In genomic region chr2:236057375-236057774, GRCh38 we compare ENCODE assay signal across 38 cellular contexts.
"Had no signal": no experiment of that assay in that cellular context is flagged by ENCODE, and none has a peak within 500 bp of the region (broad histone marks: within the 10 kb centered on the region; RNA-seq: fewer than 3 reads in every experiment).

No MANE protein-coding gene starts in this region.

- H3K9me3 Mint-ChIP-seq: activated naive CD4-positive, alpha-beta T cell treated with anti-CD3 and anti-CD28 coated beads, Interleukin-2, amount 50 U/mL, for 24 hours had no signal

- H3K36me3 ChIP-seq: adrenal gland, ascending aorta, brain microvascular endothelial cell, breast epithelium, cardiac muscle cell had no signal

- H3K4me1 Mint-ChIP-seq: activated naive CD4-positive, alpha-beta T cell treated with anti-CD3 and anti-CD28 coated beads, Interleukin-2, amount 10 ng/mL, durations not matched to agents 7 days and 5 days; activated naive CD4-positive, alpha-beta T cell treated with anti-CD3 and anti-CD28 coated beads, Interleukin-2, amount 50 U/mL, for 24 hours; activated naive CD8-positive, alpha-beta T cell treated with anti-CD3 and anti-CD28 coated beads for 36 hours; activated naive CD8-positive, alpha-beta T cell treated with anti-CD3 and anti-CD28 coated beads, Interleukin-2, amount 10 ng/mL, durations not matched to agents 7 days and 5 days; activated naive CD8-positive, alpha-beta T cell treated with anti-CD3 and anti-CD28 coated beads, Interleukin-2, amount 50 U/mL, for 24 hours; activated T-helper 17 cell treated with anti-CD3 and anti-CD28 coated beads, Interleukin-2, amount 50 U/mL, for 72 hours; central memory CD8-positive, alpha-beta T cell had no signal

- H3K27ac Mint-ChIP-seq: activated naive CD4-positive, alpha-beta T cell treated with anti-CD3 and anti-CD28 coated beads for 36 hours; activated naive CD4-positive, alpha-beta T cell treated with anti-CD3 and anti-CD28 coated beads, Interleukin-2, amount 10 ng/mL, durations not matched to agents 7 days and 5 days; activated naive CD4-positive, alpha-beta T cell treated with anti-CD3 and anti-CD28 coated beads, Interleukin-2, amount 50 U/mL, for 24 hours; activated naive CD4-positive, alpha-beta T cell treated with anti-CD3 and anti-CD28 coated beads, Interleukin-2, amount 50 U/mL, for 72 hours; activated naive CD8-positive, alpha-beta T cell; activated naive CD8-positive, alpha-beta T cell treated with anti-CD3 and anti-CD28 coated beads for 36 hours; activated naive CD8-positive, alpha-beta T cell treated with anti-CD3 and anti-CD28 coated beads, Interleukin-2, amount 10 ng/mL, durations not matched to agents 7 days and 5 days; activated naive CD8-positive, alpha-beta T cell treated with anti-CD3 and anti-CD28 coated beads, Interleukin-2, amount 50 U/mL, for 24 hours; activated T-cell treated with anti-CD3 and anti-CD28 coated beads, Interleukin-2, amount 50 U/mL, for 24 hours; activated T-cell treated with anti-CD3 and anti-CD28 coated beads, Interleukin-2, amount 50 U/mL, for 72 hours; activated T-helper 1 cell treated with anti-CD3 and anti-CD28 coated beads, Interleukin-12 subunit alpha, Interleukin-12 subunit beta, Interleukin-2, Interleukin-4 antibody, amounts not matched to agents 30 ng/mL and 10 ng/mL and 1 ng/mL, durations not matched to agents 14 hours and 24 hours and 36 hours; activated T-helper 17 cell treated with anti-CD3 and anti-CD28 coated beads, Interleukin-2, amount 50 U/mL, for 72 hours; activated T-helper 2 cell treated with anti-CD3 and anti-CD28 coated beads, Interferon-gamma antibody, Interleukin-2, Interleukin-4, amounts not matched to agents 10 μg/mL and 5 μg/mL and 100 μg/mL, durations not matched to agents 14 hours and 24 hours and 36 hours; brain had no signal

- H3K27ac ChIP-seq: adrenal gland, ascending aorta, body of pancreas, brain microvascular endothelial cell, breast epithelium, cardiac muscle cell had no signal

- H3K27me3 Mint-ChIP-seq: central memory CD8-positive, alpha-beta T cell had no signal

- H3K4me3 ChIP-seq: adrenal gland, ascending aorta, body of pancreas, breast epithelium, cardiac muscle cell had no signal

- H3K4me3 Mint-ChIP-seq: activated naive CD4-positive, alpha-beta T cell treated with anti-CD3 and anti-CD28 coated beads for 36 hours; activated naive CD4-positive, alpha-beta T cell treated with anti-CD3 and anti-CD28 coated beads, Interleukin-2, amount 10 ng/mL, durations not matched to agents 7 days and 5 days; activated naive CD4-positive, alpha-beta T cell treated with anti-CD3 and anti-CD28 coated beads, Interleukin-2, amount 50 U/mL, for 24 hours; activated naive CD8-positive, alpha-beta T cell; activated naive CD8-positive, alpha-beta T cell treated with anti-CD3 and anti-CD28 coated beads for 36 hours; activated naive CD8-positive, alpha-beta T cell treated with anti-CD3 and anti-CD28 coated beads, Interleukin-2, amount 10 ng/mL, durations not matched to agents 7 days and 5 days; activated naive CD8-positive, alpha-beta T cell treated with anti-CD3 and anti-CD28 coated beads, Interleukin-2, amount 50 U/mL, for 24 hours; activated T-cell treated with anti-CD3 and anti-CD28 coated beads, Interleukin-2, amount 50 U/mL, for 24 hours; activated T-cell treated with anti-CD3 and anti-CD28 coated beads, Interleukin-2, amount 50 U/mL, for 4 hours; activated T-cell treated with anti-CD3 and anti-CD28 coated beads, Interleukin-2, amount 50 U/mL, for 72 hours; activated T-helper 1 cell treated with anti-CD3 and anti-CD28 coated beads, Interleukin-12 subunit alpha, Interleukin-12 subunit beta, Interleukin-2, Interleukin-4 antibody, amounts not matched to agents 30 ng/mL and 10 ng/mL and 1 ng/mL, durations not matched to agents 14 hours and 24 hours and 36 hours; activated T-helper 17 cell treated with anti-CD3 and anti-CD28 coated beads, Interleukin-2, amount 50 U/mL, for 72 hours; brain; central memory CD8-positive, alpha-beta T cell had no signal

- H3K9me3 ChIP-seq: adrenal gland, body of pancreas had no signal

- DNase-seq: activated effector memory CD4-positive, alpha-beta T cell treated with anti-CD3 and anti-CD28 coated beads, Interleukin-2, amount 50 U/mL, for 16 hours; activated effector memory CD4-positive, alpha-beta T cell treated with Interleukin-2 at 50 U/mL for 16 hours; activated gamma-delta T cell; activated gamma-delta T cell treated with Interleukin-2 at 50 U/mL for 16 hours; activated naive CD4-positive, alpha-beta T cell; activated naive CD4-positive, alpha-beta T cell treated with anti-CD3 and anti-CD28 coated beads for 36 hours; activated naive CD4-positive, alpha-beta T cell treated with anti-CD3 and anti-CD28 coated beads, Interleukin-2, amount 10 ng/mL, durations not matched to agents 7 days and 5 days; activated naive CD4-positive, alpha-beta T cell treated with anti-CD3 and anti-CD28 coated beads, Interleukin-2, amount 50 U/mL, for 16 hours; activated naive CD4-positive, alpha-beta T cell treated with Interleukin-2 at 50 U/mL for 16 hours; activated naive CD8-positive, alpha-beta T cell treated with anti-CD3 and anti-CD28 coated beads for 36 hours; activated naive CD8-positive, alpha-beta T cell treated with anti-CD3 and anti-CD28 coated beads, Interleukin-2, amount 10 ng/mL, durations not matched to agents 7 days and 5 days; activated naive CD8-positive, alpha-beta T cell treated with anti-CD3 and anti-CD28 coated beads, Interleukin-2, amount 50 U/mL, for 24 hours; activated T-cell treated with anti-CD3 and anti-CD28 coated beads for 4 hours; activated T-cell treated with anti-CD3 and anti-CD28 coated beads, Interleukin-2, amount 50 U/mL, for 1 hour; activated T-cell treated with anti-CD3 and anti-CD28 coated beads, Interleukin-2, amount 50 U/mL, for 24 hours; activated T-cell treated with anti-CD3 and anti-CD28 coated beads, Interleukin-2, amount 50 U/mL, for 4 hours; activated T-cell treated with anti-CD3 and anti-CD28 coated beads, Interleukin-2, amount 50 U/mL, for 48 hours; activated T-cell treated with anti-CD3 and anti-CD28 coated beads, Interleukin-2, amount 50 U/mL, for 72 hours; adrenal gland; amniotic stem cell; amygdala; aorta; body of pancreas; brain microvascular endothelial cell; caudate nucleus; central memory CD4-positive, alpha-beta T cell; cerebellar nuclear complex had no signal

- H3K36me3 Mint-ChIP-seq: activated naive CD4-positive, alpha-beta T cell treated with anti-CD3 and anti-CD28 coated beads, Interleukin-2, amount 10 ng/mL, durations not matched to agents 7 days and 5 days; activated naive CD4-positive, alpha-beta T cell treated with anti-CD3 and anti-CD28 coated beads, Interleukin-2, amount 50 U/mL, for 24 hours; activated naive CD8-positive, alpha-beta T cell; activated naive CD8-positive, alpha-beta T cell treated with anti-CD3 and anti-CD28 coated beads for 36 hours; activated naive CD8-positive, alpha-beta T cell treated with anti-CD3 and anti-CD28 coated beads, Interleukin-2, amount 10 ng/mL, durations not matched to agents 7 days and 5 days had no signal

- H3K27me3 ChIP-seq: adrenal gland, ascending aorta, body of pancreas, brain microvascular endothelial cell, breast epithelium, cardiac muscle cell had no signal

- H3K4me1 ChIP-seq: adrenal gland, ascending aorta, body of pancreas, breast epithelium had no signal

- ATAC-seq: activated naive CD4-positive, alpha-beta T cell treated with anti-CD3 and anti-CD28 coated beads, Interleukin-2, amount 50 U/mL, for 72 hours; activated naive CD8-positive, alpha-beta T cell treated with anti-CD3 and anti-CD28 coated beads, Interleukin-2, amount 50 U/mL, for 24 hours; activated T-cell treated with anti-CD3 and anti-CD28 coated beads, Interleukin-2, amount 50 U/mL, for 4 hours; activated T-cell treated with anti-CD3 and anti-CD28 coated beads, Interleukin-2, amount 50 U/mL, for 72 hours; activated T-helper 17 cell treated with anti-CD3 and anti-CD28 coated beads, Interleukin-2, amount 50 U/mL, for 72 hours; body of pancreas had no signal
